25 cellular contexts compared by ENCODE assay signal in the genomic region with DNA sequence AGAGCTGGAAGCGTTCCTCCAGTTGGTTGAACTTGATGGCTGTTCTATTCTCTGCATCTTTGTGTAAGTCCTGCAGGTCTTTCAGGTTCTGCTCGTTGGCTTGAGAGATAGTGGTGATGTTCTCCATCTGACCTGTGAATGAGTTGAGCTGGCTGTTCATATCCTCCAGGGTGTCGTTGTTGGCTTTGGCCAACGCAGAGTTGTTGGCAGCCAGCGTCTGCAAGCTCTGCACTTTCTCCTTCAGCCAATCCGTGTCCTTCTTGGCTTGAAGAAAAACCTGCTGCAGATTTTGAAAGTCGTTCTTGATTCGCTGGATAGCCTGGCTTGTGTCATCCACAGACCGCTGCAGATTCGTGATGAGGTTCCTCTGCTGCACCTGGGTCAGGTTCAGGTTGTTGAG.
DNase-seq lines count a peak whose midpoint lies in the region; ATAC-seq and TF ChIP-seq lines count a peak whose summit lies in the region.
"Had no signal": no experiment of that assay in that cellular context is flagged by ENCODE, and none has a peak within 500 bp of the region (broad histone marks: within the 10 kb centered on the region; RNA-seq: fewer than 3 reads in every experiment).

No MANE protein-coding gene starts in this region.

- H2AK5ac ChIP-seq in trophoblast cell (ENCODE audit: low read length): no peak overlapping the region

- H3K4me3 ChIP-seq in trophoblast cell (ENCODE audit: low read depth, low read length) (peak overlapping the region; percentile 2), testis (no peak overlapping the region), right cardiac atrium (ENCODE audit: low read length) (no peak overlapping the region)
- H3K4me3 ChIP-seq: BLaER1, GM12878 had no signal

- H2AFZ ChIP-seq in trophoblast cell (ENCODE audit: insufficient read depth, low read length, poor library complexity): no peak overlapping the region

- no peaks in the 10 kb centered on the region for H3K9me3 Mint-ChIP-seq in endothelial cell (ENCODE audit: unreplicated experiment)
- H3K9me3 Mint-ChIP-seq: CD8-positive, alpha-beta memory T cell had no signal

- no peak overlapping the region for H3K4ac ChIP-seq in trophoblast cell (ENCODE audit: low read depth, low read length)

- peaks cover 15% of the 10 kb centered on the region for H3K4me1 Mint-ChIP-seq in endothelial cell (ENCODE audit: unreplicated experiment)
- H3K4me1 Mint-ChIP-seq: CD4-positive, alpha-beta memory T cell; CD4-positive, CD25-positive, alpha-beta regulatory T cell; CD8-positive, alpha-beta memory T cell had no signal

- no peak overlapping the region for H3K9ac ChIP-seq in trophoblast cell (ENCODE audit: low read length)
- H3K9ac ChIP-seq: BLaER1 had no signal

- no peak overlapping the region for H3K14ac ChIP-seq in trophoblast cell (ENCODE audit: low read length)

- no peak overlapping the region for H3K18ac ChIP-seq in trophoblast cell (ENCODE audit: low read length)

- H3K36me3 ChIP-seq in trophoblast cell (ENCODE audit: control insufficient read depth in 1 of 2, insufficient read depth in 2 of 2, low read length in 2 of 2) (no peaks in the 10 kb centered on the region), testis (ENCODE audit: low read depth, missing control alignments) (no peaks in the 10 kb centered on the region)
- H3K36me3 ChIP-seq: BE2C, BLaER1 had no signal

- H3K27ac Mint-ChIP-seq in endothelial cell (ENCODE audit: unreplicated experiment): no peak overlapping the region
- H3K27ac Mint-ChIP-seq: CD14-positive monocyte; CD4-positive, alpha-beta memory T cell; CD4-positive, CD25-positive, alpha-beta regulatory T cell; CD8-positive, alpha-beta memory T cell had no signal

- no peak overlapping the region for H4K8ac ChIP-seq in trophoblast cell (ENCODE audit: low read depth, low read length)

- ATAC-seq in right cardiac atrium: no peak
- ATAC-seq: GM12878 had no signal

- H3K27me3 ChIP-seq in trophoblast cell (ENCODE audit: insufficient read depth, low read length): no peaks in the 10 kb centered on the region
- H3K27me3 ChIP-seq in testis: no peaks in the 10 kb centered on the region
- H3K27me3 ChIP-seq in right cardiac atrium (ENCODE audit: control insufficient read depth, insufficient read depth): no peaks in the 10 kb centered on the region
- H3K27me3 ChIP-seq: BE2C, BLaER1 had no signal

- intact Hi-C loops in testis (cut with DNase I; ENCODE audit: low total_unique reads) (no loop called here), right cardiac atrium (cut with DNase I) (no loop called here)

- no peak overlapping the region for H2BK5ac ChIP-seq in trophoblast cell (ENCODE audit: low read depth, low read length, poor library complexity)

- peaks cover 10% of the 10 kb centered on the region for H3K9me3 ChIP-seq in trophoblast cell (ENCODE audit: insufficient read depth, low read depth, low read length)
- no peaks in the 10 kb centered on the region for H3K9me3 ChIP-seq in testis
- peaks cover 2% of the 10 kb centered on the region for H3K9me3 ChIP-seq in right cardiac atrium (ENCODE audit: control insufficient read depth, low read length)
- H3K9me3 ChIP-seq: BE2C, BLaER1 had no signal

- H3K4me2 ChIP-seq in trophoblast cell (ENCODE audit: low read length): no peak overlapping the region
- H3K4me2 ChIP-seq: BLaER1 had no signal

- no peak for TF ChIP-seq CTCF in endothelial cell (IDR thresholded peaks at IDR 0.05; ENCODE audit: unreplicated experiment)
- no peak for TF ChIP-seq CTCF in testis (IDR thresholded peaks at IDR 0.05)

- H3K36me3 Mint-ChIP-seq in endothelial cell (ENCODE audit: low read depth, unreplicated experiment): peaks cover 71% of the 10 kb centered on the region
- H3K36me3 Mint-ChIP-seq: CD14-positive monocyte; CD4-positive, alpha-beta memory T cell; CD4-positive, CD25-positive, alpha-beta regulatory T cell; CD8-positive, alpha-beta memory T cell had no signal

- H3K27ac ChIP-seq in trophoblast cell (ENCODE audit: low read depth, low read length) (no peak overlapping the region), testis (no peak overlapping the region), right cardiac atrium (ENCODE audit: low read length) (no peak overlapping the region)
- H3K27ac ChIP-seq: 22Rv1, BLaER1 had no signal

- H2BK120ac ChIP-seq in trophoblast cell (ENCODE audit: insufficient read depth, low read length, poor library complexity): no peak overlapping the region

- WGBS in trophoblast cell (ENCODE audit: extremely low coverage, insufficient coverage, insufficient read length): no CpG with 5 or more reads among the region's 10 CpGs
- whole genome bisulfite sequencing in testis, 2 donors: 55 to 84% methylated on average over 10 of the region's 10 CpGs
- WGBS in right cardiac atrium: 74% methylated on average over 10 of the region's 10 CpGs

- H2BK12ac ChIP-seq in trophoblast cell (ENCODE audit: low read length): no peak overlapping the region

- H3K27me3 Mint-ChIP-seq in endothelial cell (ENCODE audit: unreplicated experiment): peaks cover 7% of the 10 kb centered on the region
- H3K27me3 Mint-ChIP-seq: CD4-positive, CD25-positive, alpha-beta regulatory T cell had no signal

- H3K79me1 ChIP-seq in trophoblast cell (ENCODE audit: low read length): no peaks in the 10 kb centered on the region

- no peak for TF ChIP-seq POLR2A in testis (IDR thresholded peaks at IDR 0.05)

- no peak overlapping the region for H4K12ac ChIP-seq in trophoblast cell (ENCODE audit: low read depth, low read length)

- H3K23ac ChIP-seq in trophoblast cell (ENCODE audit: low read length): no peak overlapping the region

- H3K4me3 Mint-ChIP-seq in endothelial cell (ENCODE audit: unreplicated experiment): peak overlapping the region; percentile 26
- H3K4me3 Mint-ChIP-seq: CD14-positive monocyte; CD4-positive, alpha-beta memory T cell; CD4-positive, CD25-positive, alpha-beta regulatory T cell; CD8-positive, alpha-beta memory T cell had no signal

- H3K4me1 ChIP-seq in trophoblast cell (ENCODE audit: control insufficient read depth in 1 of 2, insufficient read depth in 2 of 2, low read length in 2 of 2) (no peaks in the 10 kb centered on the region), testis (no peaks in the 10 kb centered on the region), right cardiac atrium (ENCODE audit: control insufficient read depth, insufficient read depth, low read length) (no peaks in the 10 kb centered on the region)
- H3K4me1 ChIP-seq: BE2C, BLaER1 had no signal

- no peaks in the 10 kb centered on the region for H3K79me2 ChIP-seq in trophoblast cell (ENCODE audit: control insufficient read depth, insufficient read depth, low read length, poor library complexity)

- DNase-seq in RPMI8226: peak; percentile 38
- DNase-seq in endothelial cell (ENCODE audit: low spot score): no peak
- DNase-seq in trophoblast cell: no peak
- peak; percentile 40 for DNase-seq in testis
- no peak for DNase-seq in 8988T
- DNase-seq in right cardiac atrium: no peak
- DNase-seq in islet precursor cell: no peak
- DNase-seq: ACHN; BE2C; C1 segment of cervical spinal cord; CD4-positive, alpha-beta memory T cell; CD4-positive, CD25-positive, alpha-beta regulatory T cell; CD8-positive, alpha-beta memory T cell; COR-L47; DMS 273 treated with DMSO at 0.1 percent for 48 hours; DMS153; DMS53; DMS79; DND-41; EL; GDM1 had no signal

- no peak overlapping the region for H4K91ac ChIP-seq in trophoblast cell (ENCODE audit: low read depth, low read length)

Comparison
In these comparisons a context has a peak if more than half of its experiments do, and no peak if none do; other contexts are left out.
1. DNase-seq: peak in RPMI8226 (single experiment) and testis (single experiment); none in endothelial cell (single experiment), trophoblast cell (0 of 2), 8988T (single experiment), right cardiac atrium (0 of 3) and islet precursor cell (single experiment).